19 cellular contexts compared by ENCODE assay signal in genomic region chrX:123873956-123874355, GRCh38. TPM values are rescaled to one million over a fixed set of nuclear protein-coding genes. Genes with fewer than 3 reads are reported as not detected.
A peak's percentile ranks its signal among the peaks of the same experiment; 100 is the strongest.
DNase-seq lines count a peak whose midpoint lies in the region; ATAC-seq, FAIRE-seq and TF ChIP-seq lines count a peak whose summit lies in the region.
"Had no signal": no experiment of that assay in that cellular context is flagged by ENCODE, and none has a peak within 500 bp of the region (broad histone marks: within the 10 kb centered on the region; RNA-seq: fewer than 3 reads in every experiment).

No MANE protein-coding gene starts in this region.

- no peak for ATAC-seq in GM12878
- ATAC-seq in right lobe of liver, result peak; percentile 58 to 83 (median 75)
- ATAC-seq: HCT116 had no signal

- no peak for FAIRE-seq in GM12878 (lab: Jason Lieb, UNC)
- FAIRE-seq: HTR-8/SVneo had no signal

- DNase-seq in NCI-H69 (lab: John Stamatoyannopoulos, UW) (peak; percentile 6), GM12878 (ENCODE audit: low read depth, low spot score) (no peak), right lobe of liver (no peak), germinal center (ENCODE audit: low spot score) (no peak), spleen (no peak)
- DNase-seq in activated effector memory CD4-positive, alpha-beta T cell treated with anti-CD3 and anti-CD28 coated beads, Interleukin-2, amount 50 U/mL, for 16 hours, result no peak
- DNase-seq: Calu3; CD4-positive, CD25-positive, alpha-beta regulatory T cell; DMS79; GM23248; NCI-H1048; NCI-H1436 treated with DMSO at 0.1 percent for 48 hours; NCI-H2029 treated with DMSO at 0.1 percent for 48 hours; NCI-H510A; SIG-M5 had no signal

- H3K27ac ChIP-seq in C4-2B (peak overlapping the region; percentile 81), GM12878 (ENCODE audit: control insufficient read depth, insufficient read depth) (no peak overlapping the region), right lobe of liver (no peak overlapping the region), spleen (peak overlapping the region in 1 of 8 donors; percentile 28)
- H3K27ac ChIP-seq: GM23248, HL-60 had no signal

- H3K4me3 ChIP-seq in GM12878 (no peak overlapping the region), right lobe of liver (no peak overlapping the region), spleen (no peak overlapping the region)
- H3K4me3 ChIP-seq: GM23248 had no signal

- WGBS in GM12878 (ENCODE audit: insufficient coverage, insufficient replicate concordance, low lambda C conversion rate, missing lambda C conversion rate), result 100% methylated on average over 1 of the region's 1 CpG
- 69% methylated on average over 1 of the region's 1 CpG for WGBS in right lobe of liver (ENCODE audit: insufficient coverage, low coverage, low lambda C conversion rate, missing lambda C conversion rate)
- 87 to 100% (median 96%) methylated on average over 1 of the region's 1 CpG for WGBS in spleen, 5 donors

- CTCF ChIA-PET in GM12878 (lab: Yijun Ruan, JAX), result interaction anchor here (1.6 kb wide), 1 partner anchor 85 kb away, joined by 4 read pairs; no protein-coding TSS in a partner anchor

- POLR2A ChIA-PET in GM12878 (lab: Charles Lee), result interaction anchor here (1.2 kb wide), 1 partner anchor 13 kb away, joined by 5 read pairs; no protein-coding TSS in a partner anchor

- H3K36me3 ChIP-seq in GM12878 (ENCODE audit: control insufficient read depth in 2 of 2, insufficient read depth in 2 of 2, low read length in 1 of 2) (no peaks in the 10 kb centered on the region), right lobe of liver (no peaks in the 10 kb centered on the region), spleen (peaks cover 0 to 5% (median 0%) of the 10 kb centered on the region in 6 donors)

- H3K9ac ChIP-seq in GM12878 (ENCODE audit: control insufficient read depth, insufficient read depth, low read length), result no peak overlapping the region
- H3K9ac ChIP-seq: GM23248 had no signal

- H3K9me3 ChIP-seq in GM12878 (replicated peaks; ENCODE audit: control insufficient read depth, insufficient read depth, low read length), result no peaks in the 10 kb centered on the region; the same call in 2 of the 3 replicates
- no peaks in the 10 kb centered on the region for H3K9me3 ChIP-seq in right lobe of liver
- H3K9me3 ChIP-seq in spleen, result no peaks in the 10 kb centered on the region

- SMC1A ChIA-PET in GM12878 (lab: Charles Lee; ENCODE audit: uncharacterized antibody, unreplicated experiment), result interaction anchor here (1.2 kb wide), 1 partner anchor 12 kb away, joined by 4 read pairs; no protein-coding TSS in a partner anchor

- in situ Hi-C loops in GM12878 (cut with MboI), result no loop called here

- intact Hi-C loops in GM12878 (cut with micrococcal nuclease; ENCODE audit: unreplicated experiment), result no loop called here
- intact Hi-C loops in right lobe of liver (cut with DNase I), result no loop called here
- intact Hi-C loops in spleen (cut with DNase I; ENCODE audit: low total_unique reads), result no loop called here

- no peaks in the 10 kb centered on the region for H3K27me3 ChIP-seq in GM12878 (replicated peaks in 1 of 2; ENCODE audit: control insufficient read depth in 2 of 2, insufficient read depth in 2 of 2, low read length in 1 of 2)
- H3K27me3 ChIP-seq in right lobe of liver, result no peaks in the 10 kb centered on the region
- no peaks in the 10 kb centered on the region for H3K27me3 ChIP-seq in spleen (replicated peaks in 1 of 7)

- H3K79me2 ChIP-seq in GM12878 (ENCODE audit: control insufficient read depth, insufficient read depth, low read length), result peaks cover 26% of the 10 kb centered on the region

- H3K4me2 ChIP-seq in GM12878 (ENCODE audit: control insufficient read depth, insufficient read depth), result no peak overlapping the region

- RAD21 ChIA-PET in GM12878 (lab: Charles Lee; ENCODE audit: unreplicated experiment), result no interaction called here

- peaks cover 8% of the 10 kb centered on the region for H3K4me1 ChIP-seq in GM12878 (ENCODE audit: control insufficient read depth, insufficient read depth, low read length)
- no peaks in the 10 kb centered on the region for H3K4me1 ChIP-seq in right lobe of liver
- peaks cover 12 to 86% (median 42%) of the 10 kb centered on the region in 6 donors for H3K4me1 ChIP-seq in spleen

- no peak overlapping the region for H2AFZ ChIP-seq in GM12878 (ENCODE audit: control insufficient read depth, low read depth, low read length)
- H2AFZ ChIP-seq: GM23248 had no signal

- H4K20me1 ChIP-seq in GM12878 (ENCODE audit: control insufficient read depth, insufficient read depth), result no peaks in the 10 kb centered on the region

- TF ChIP-seq POLR2A in GM12878 (IDR thresholded peaks at IDR 0.05; ENCODE audit: low read depth, low read length), result no peak
- TF ChIP-seq POLR2A in right lobe of liver (IDR thresholded peaks at IDR 0.05), result no peak
- TF ChIP-seq POLR2A in spleen (IDR thresholded peaks at IDR 0.05), result no peak

- TF ChIP-seq CTCF in C4-2B (conservative IDR thresholded peaks at IDR 0.05) (no peak), GM12878 (IDR thresholded peaks at IDR 0.05 in 2 of 3, conservative IDR thresholded peaks at IDR 0.05 in 1 of 3; ENCODE audit: control insufficient read depth in 2 of 3, extremely low read depth in 1 of 3, insufficient read depth in 1 of 3, low read depth in 3 of 3, low read length in 3 of 3) (no peak), right lobe of liver (IDR thresholded peaks at IDR 0.05) (no peak), spleen (IDR thresholded peaks at IDR 0.05 in 8 of 11, conservative IDR thresholded peaks at IDR 0.05 in 3 of 11) (no peak)

- no peak for TF ChIP-seq RAD21 in GM12878 (IDR thresholded peaks at IDR 0.05; ENCODE audit: insufficient read depth, low read depth, low read length)

- BruUV-seq in GM12878 (replicated peaks; lab: Mats Ljungman, UMichigan), result TSS peak; percentile 46

- no peak for TF ChIP-seq EP300 in GM12878 (IDR thresholded peaks at IDR 0.05; ENCODE audit: borderline replicate concordance in 1 of 2, control insufficient read depth in 1 of 2, low read depth in 2 of 2, low read length in 2 of 2)

TF ChIP-seq in GM12878, 131 proteins besides CTCF, POLR2A, EP300 and RAD21 (continues in another document):
- no peak for TF ChIP-seq IKZF1 (conservative IDR thresholded peaks at IDR 0.05)
- TF ChIP-seq SUPT20H (IDR thresholded peaks at IDR 0.05; ENCODE audit: borderline replicate concordance, control insufficient read depth, low read depth, low read length), result no peak
- TF ChIP-seq NR2C1 (IDR thresholded peaks at IDR 0.05), result no peak
- TF ChIP-seq SPI1 (IDR thresholded peaks at IDR 0.05; ENCODE audit: borderline replicate concordance, insufficient read depth, low read depth, low read length), result no peak
- TF ChIP-seq PAX8 (IDR thresholded peaks at IDR 0.05), result no peak
- no peak for TF ChIP-seq ZZZ3 (IDR thresholded peaks at IDR 0.05; ENCODE audit: control insufficient read depth, insufficient read length, low read depth)
- no peak for TF ChIP-seq SUZ12 (IDR thresholded peaks at IDR 0.05; ENCODE audit: unreplicated experiment)
- no peak for TF ChIP-seq ATF7 (IDR thresholded peaks at IDR 0.05; ENCODE audit: low read depth)
- TF ChIP-seq MYB (IDR thresholded peaks at IDR 0.05; ENCODE audit: borderline replicate concordance, low read depth, low read length), result no peak
- TF ChIP-seq RUNX3 (IDR thresholded peaks at IDR 0.05; ENCODE audit: low read length), result no peak
- TF ChIP-seq ZNF217 (IDR thresholded peaks at IDR 0.05), result no peak
- TF ChIP-seq, protein P1, sequence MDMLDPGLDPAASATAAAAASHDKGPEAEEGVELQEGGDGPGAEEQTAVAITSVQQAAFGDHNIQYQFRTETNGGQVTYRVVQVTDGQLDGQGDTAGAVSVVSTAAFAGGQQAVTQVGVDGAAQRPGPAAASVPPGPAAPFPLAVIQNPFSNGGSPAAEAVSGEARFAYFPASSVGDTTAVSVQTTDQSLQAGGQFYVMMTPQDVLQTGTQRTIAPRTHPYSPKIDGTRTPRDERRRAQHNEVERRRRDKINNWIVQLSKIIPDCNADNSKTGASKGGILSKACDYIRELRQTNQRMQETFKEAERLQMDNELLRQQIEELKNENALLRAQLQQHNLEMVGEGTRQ (IDR thresholded peaks at IDR 0.05; ENCODE audit: borderline replicate concordance, low read depth, low read length), result no peak
- no peak for TF ChIP-seq IRF3 (IDR thresholded peaks at IDR 0.05)
- TF ChIP-seq EGR1 (IDR thresholded peaks at IDR 0.05; ENCODE audit: borderline replicate concordance in 1 of 2, low read depth in 2 of 2, low read length in 2 of 2), result no peak
- TF ChIP-seq KDM1A (IDR thresholded peaks at IDR 0.05; ENCODE audit: borderline replicate concordance), result no peak

RNA-seq across cellular contexts. Expression of gene XIAP, which starts 14.1 kb away (rescaled TPM):
- total RNA-seq in GM12878 (2013; cell fraction: nucleolus; rRNA removed), result 43.2 and 47.7 TPM in 2 replicates
- total RNA-seq in GM12878 (2014; rRNA removed), result 13.2 and 16.9 TPM in 2 replicates
- 19.6 and 21.1 TPM in 2 replicates for total RNA-seq in GM12878 (2014; rRNA removed; fragmentation: Illumina TruSeq; extraction: Trizol)
- 17.7 and 20.8 TPM in 2 replicates for total RNA-seq in GM12878 (2021)
- 3.5 TPM for polyA plus RNA-seq in GM12878 (2011; ENCODE audit: low read depth)
- 17.0 and 27.2 TPM in 2 replicates for polyA plus RNA-seq in GM12878 (2011; rRNA removed)
- 6.3 and 7.1 TPM in 2 replicates for polyA plus RNA-seq in GM12878 (2011; cell fraction: cytosol; rRNA removed)
- polyA plus RNA-seq in GM12878 (2011; cell fraction: nucleus; rRNA removed), result 3.9 and 5.8 TPM in 2 replicates
- polyA plus RNA-seq in GM12878 (2012), result 6.8 and 8.9 TPM in 2 replicates
- polyA plus RNA-seq in GM12878 (2014; fragmentation: Illumina TruSeq; extraction: Trizol), result 12.1 and 15.8 TPM in 2 replicates
- polyA plus RNA-seq in GM12878 (2014; fragmentation: Nextera tagmentation; extraction: Ambion mirVana), result 1 to 10 TPM; 3.3 to 6.2 TPM
- polyA plus RNA-seq in GM12878 (2014; rRNA removed), result 11.7 and 18.4 TPM in 2 replicates
- polyA plus RNA-seq in GM12878 (2016; fragmentation: Nextera tagmentation; extraction: Ambion mirVana), result 1 to 10 TPM; 6.8 to 8.4 TPM
- polyA minus RNA-seq in GM12878 (2011; rRNA and poly(A)+ RNA removed), result 4.4 and 12.1 TPM in 2 replicates
- 4.7 and 5.2 TPM in 2 replicates for polyA minus RNA-seq in GM12878 (2011; cell fraction: cytosol; rRNA and poly(A)+ RNA removed)
- 3.5 and 6.2 TPM in 2 replicates for polyA minus RNA-seq in GM12878 (2011; cell fraction: nucleus; rRNA and poly(A)+ RNA removed)
- total RNA-seq in right lobe of liver, result 10 to 100 TPM; 15.4 to 28.0 (median 24.7) TPM
- 10 to 100 TPM; 33.4 to 67.0 (median 59.9) TPM for total RNA-seq in spleen
- 10 to 100 TPM in 1 of 3 donors, 1 to 10 TPM in 2; 4.7 to 12.1 (median 5.0) TPM for polyA plus RNA-seq in spleen
